Comparison of ENCODE assay signal across 25 cellular contexts in genomic region chr2:73426161-73426560, GRCh38.
"Had no signal": no experiment of that assay in that cellular context is flagged by ENCODE, and none has a peak within 500 bp of the region (broad histone marks: within the 10 kb centered on the region; RNA-seq: fewer than 3 reads in every experiment).

No MANE protein-coding gene starts in this region.

- DNase-seq: activated CD4-positive, alpha-beta memory T cell treated with anti-CD3 and anti-CD28 coated beads, Interleukin-2, amount 10 ng/mL, durations not matched to agents 7 days and 5 days; activated CD4-positive, alpha-beta T cell treated with anti-CD3 and anti-CD28 coated beads for 1 hour; activated CD4-positive, alpha-beta T cell treated with anti-CD3 and anti-CD28 coated beads for 4 hours; activated CD4-positive, alpha-beta T cell treated with anti-CD3 and anti-CD28 coated beads, Interleukin-2, amount 10 ng/mL, durations not matched to agents 7 days and 5 days; activated CD4-positive, alpha-beta T cell treated with anti-CD3 and anti-CD28 coated beads, Interleukin-2, amount 50 U/mL, for 4 hours; activated CD8-positive, alpha-beta memory T cell treated with anti-CD3 and anti-CD28 coated beads, Interleukin-2, amount 50 U/mL, for 48 hours; activated gamma-delta T cell; activated naive CD4-positive, alpha-beta T cell; activated naive CD4-positive, alpha-beta T cell treated with anti-CD3 and anti-CD28 coated beads, Interleukin-2, amount 10 ng/mL, durations not matched to agents 7 days and 5 days; activated naive CD8-positive, alpha-beta T cell treated with anti-CD3 and anti-CD28 coated beads, Interleukin-2, amount 10 ng/mL, durations not matched to agents 7 days and 5 days; activated T-cell treated with anti-CD3 and anti-CD28 coated beads for 4 hours; activated T-cell treated with anti-CD3 and anti-CD28 coated beads, Interleukin-2, amount 50 U/mL, for 24 hours; activated T-cell treated with anti-CD3 and anti-CD28 coated beads, Interleukin-2, amount 50 U/mL, for 72 hours; central memory CD4-positive, alpha-beta T cell; cerebellar nuclear complex; colonic mucosa; dorsolateral prefrontal cortex; effector memory CD4-positive, alpha-beta T cell; endodermal cell; foreskin fibroblast; head of caudate nucleus; T-helper 2 cell had no signal

- H3K9me3 ChIP-seq: ascending aorta, breast epithelium, colonic mucosa had no signal

- H3K36me3 ChIP-seq: breast epithelium, colonic mucosa had no signal

- H3K4me1 ChIP-seq: ascending aorta, breast epithelium, colonic mucosa had no signal

- H3K27ac ChIP-seq: ascending aorta, breast epithelium, cardiac muscle cell, colonic mucosa, dorsolateral prefrontal cortex had no signal

- H3K4me3 ChIP-seq: ascending aorta, breast epithelium, cardiac muscle cell, colonic mucosa, dorsolateral prefrontal cortex had no signal

- H3K27me3 ChIP-seq: ascending aorta, breast epithelium, cardiac muscle cell, colonic mucosa, dorsolateral prefrontal cortex had no signal
